ENCODE assay signal across 18 cellular contexts in the genomic region with DNA sequence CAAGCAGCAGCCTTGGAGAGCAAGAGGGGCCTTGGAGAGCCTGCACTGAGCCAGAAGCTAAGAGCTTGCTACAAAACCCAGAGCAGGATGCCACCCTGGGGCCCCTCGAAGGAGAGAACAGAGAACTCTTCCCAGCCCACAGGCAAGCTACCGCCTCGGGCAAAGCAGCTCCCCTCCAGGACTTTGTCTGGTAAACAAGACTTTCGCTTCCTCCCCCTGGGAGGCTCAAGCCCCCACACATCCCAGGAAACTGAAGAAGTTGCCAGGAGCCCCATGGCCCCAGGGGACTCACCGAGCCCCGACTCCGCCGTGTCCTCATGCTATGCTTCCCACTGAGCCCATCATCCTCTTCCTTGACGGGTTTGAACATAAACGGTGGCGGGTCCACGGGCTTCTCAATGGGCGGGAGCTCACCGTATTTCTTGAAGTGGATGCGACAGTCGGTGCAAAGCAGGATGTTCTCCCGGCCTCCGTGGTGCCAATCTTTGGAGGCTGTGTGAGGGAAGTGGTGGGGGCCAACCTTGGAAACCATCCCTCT. TPM values are rescaled to one million over a fixed set of nuclear protein-coding genes. Genes with fewer than 3 reads are reported as not detected.
A peak's percentile ranks its signal among the peaks of the same experiment; 100 is the strongest.
DNase-seq lines count a peak whose midpoint lies in the region; ATAC-seq and TF ChIP-seq lines count a peak whose summit lies in the region.
"Had no signal": no experiment of that assay in that cellular context is flagged by ENCODE, and none has a peak within 500 bp of the region (broad histone marks: within the 10 kb centered on the region; RNA-seq: fewer than 3 reads in every experiment).

No MANE protein-coding gene starts in this region.

- no peak for DNase-seq in activated naive CD8-positive, alpha-beta T cell treated with anti-CD3 and anti-CD28 coated beads for 36 hours
- no peak for DNase-seq in activated naive CD8-positive, alpha-beta T cell treated with anti-CD3 and anti-CD28 coated beads, Interleukin-2, amount 50 U/mL, for 24 hours
- no peak for DNase-seq in heart right ventricle
- DNase-seq in progenitor cell of endocrine pancreas (ENCODE audit: low spot score, unreplicated experiment), result no peak
- DNase-seq in upper lobe of left lung, result no peak
- DNase-seq in stimulated activated CD4-positive, alpha-beta T cell treated with anti-CD3 and anti-CD28 coated beads, Interleukin-12 subunit alpha, Interleukin-12 subunit beta, amount 100 ng/mL, for 4 hours, result no peak
- no peak for DNase-seq in RPMI8226
- no peak for DNase-seq in natural killer cell treated with Interleukin-12 subunit alpha and Interleukin-12 subunit beta and Interleukin-15 and Interleukin-18, amount 100 ng/mL, for 72 hours (ENCODE audit: low spot score)
- DNase-seq: activated CD4-positive, CD25-positive, alpha-beta regulatory T cell treated with anti-CD3 and anti-CD28 coated beads, Interleukin-2, amount 50 U/mL, for 72 hours; CD8-positive, alpha-beta memory T cell; EL; hippocampal formation; Karpas-422; left lung; NCI-H1694 treated with DMSO at 0.1 percent for 48 hours had no signal

- no peak for TF ChIP-seq POLR2A in upper lobe of left lung (IDR thresholded peaks at IDR 0.05)

- H3K9me3 ChIP-seq in heart right ventricle, result no peaks in the 10 kb centered on the region
- H3K9me3 ChIP-seq in upper lobe of left lung, result no peaks in the 10 kb centered on the region
- H3K9me3 ChIP-seq: left lung, neutrophil, Peyer's patch had no signal

- H3K27ac ChIP-seq in heart right ventricle, result peak overlapping the region; percentile 38 to 93 (median 64)
- peak overlapping the region in 3 of 4 donors; percentile 70 to 79 (median 73) for H3K27ac ChIP-seq in upper lobe of left lung
- H3K27ac ChIP-seq: neutrophil had no signal

- peaks cover 15 to 76% (median 58%) of the 10 kb centered on the region in 9 donors for H3K4me1 ChIP-seq in heart right ventricle
- peaks cover 21 to 38% (median 32%) of the 10 kb centered on the region in 4 donors for H3K4me1 ChIP-seq in upper lobe of left lung

- H3K27ac Mint-ChIP-seq in activated naive CD8-positive, alpha-beta T cell treated with anti-CD3 and anti-CD28 coated beads for 36 hours, result peak overlapping the region; percentile 17
- H3K27ac Mint-ChIP-seq in activated naive CD8-positive, alpha-beta T cell treated with anti-CD3 and anti-CD28 coated beads, Interleukin-2, amount 50 U/mL, for 24 hours, result no peak overlapping the region
- peak overlapping the region; percentile 49 for H3K27ac Mint-ChIP-seq in progenitor cell of endocrine pancreas
- H3K27ac Mint-ChIP-seq in natural killer cell treated with Interleukin-12 subunit alpha and Interleukin-12 subunit beta and Interleukin-15 and Interleukin-18, amount 100 ng/mL, for 72 hours, result no peak overlapping the region

- H3K36me3 ChIP-seq in heart right ventricle, result peaks cover 0 to 83% (median 37%) of the 10 kb centered on the region in 9 donors
- H3K36me3 ChIP-seq in upper lobe of left lung, result peaks cover 29 to 74% (median 70%) of the 10 kb centered on the region in 4 donors

- WGBS in heart right ventricle, 2 donors, result 49 to 50% methylated on average over 18 of the region's 18 CpGs
- 50 to 71% methylated on average over 4 to 18 of the region's 18 CpGs for WGBS in upper lobe of left lung, 2 donors

- H3K36me3 Mint-ChIP-seq in activated naive CD8-positive, alpha-beta T cell treated with anti-CD3 and anti-CD28 coated beads for 36 hours, result peaks cover 5% of the 10 kb centered on the region
- peaks cover 8% of the 10 kb centered on the region for H3K36me3 Mint-ChIP-seq in activated naive CD8-positive, alpha-beta T cell treated with anti-CD3 and anti-CD28 coated beads, Interleukin-2, amount 50 U/mL, for 24 hours (ENCODE audit: low read depth)
- H3K36me3 Mint-ChIP-seq in progenitor cell of endocrine pancreas (ENCODE audit: insufficient read depth), result peaks cover 21% of the 10 kb centered on the region
- H3K36me3 Mint-ChIP-seq in natural killer cell treated with Interleukin-12 subunit alpha and Interleukin-12 subunit beta and Interleukin-15 and Interleukin-18, amount 100 ng/mL, for 72 hours, result no peaks in the 10 kb centered on the region

- H3K9me3 Mint-ChIP-seq in activated naive CD8-positive, alpha-beta T cell treated with anti-CD3 and anti-CD28 coated beads for 36 hours, result no peaks in the 10 kb centered on the region
- no peaks in the 10 kb centered on the region for H3K9me3 Mint-ChIP-seq in activated naive CD8-positive, alpha-beta T cell treated with anti-CD3 and anti-CD28 coated beads, Interleukin-2, amount 50 U/mL, for 24 hours
- no peaks in the 10 kb centered on the region for H3K9me3 Mint-ChIP-seq in progenitor cell of endocrine pancreas (ENCODE audit: low read depth)
- H3K9me3 Mint-ChIP-seq in natural killer cell treated with Interleukin-12 subunit alpha and Interleukin-12 subunit beta and Interleukin-15 and Interleukin-18, amount 100 ng/mL, for 72 hours, result no peaks in the 10 kb centered on the region
- H3K9me3 Mint-ChIP-seq: CD8-positive, alpha-beta memory T cell had no signal

- H3K27me3 ChIP-seq in heart right ventricle (no peaks in the 10 kb centered on the region), upper lobe of left lung (no peaks in the 10 kb centered on the region)
- H3K27me3 ChIP-seq: left lung, neutrophil, Peyer's patch had no signal

- no peak for ATAC-seq in activated naive CD8-positive, alpha-beta T cell treated with anti-CD3 and anti-CD28 coated beads, Interleukin-2, amount 50 U/mL, for 24 hours
- peak in 1 of 8 donors; percentile 22 for ATAC-seq in heart right ventricle
- ATAC-seq in upper lobe of left lung (ENCODE audit: low FRiP score in 2 of 2), result no peak
- ATAC-seq in natural killer cell treated with Interleukin-12 subunit alpha and Interleukin-12 subunit beta and Interleukin-15 and Interleukin-18, amount 100 ng/mL, for 72 hours, result no peak
- ATAC-seq: esophagus mucosa had no signal

- H3K4me1 Mint-ChIP-seq in activated naive CD8-positive, alpha-beta T cell treated with anti-CD3 and anti-CD28 coated beads for 36 hours, result peaks cover 5% of the 10 kb centered on the region
- H3K4me1 Mint-ChIP-seq in activated naive CD8-positive, alpha-beta T cell treated with anti-CD3 and anti-CD28 coated beads, Interleukin-2, amount 50 U/mL, for 24 hours, result peaks cover 3% of the 10 kb centered on the region
- H3K4me1 Mint-ChIP-seq in progenitor cell of endocrine pancreas (ENCODE audit: low read depth), result peaks cover 24% of the 10 kb centered on the region
- peaks cover 0 to 2% of the 10 kb centered on the region in 2 donors for H3K4me1 Mint-ChIP-seq in natural killer cell treated with Interleukin-12 subunit alpha and Interleukin-12 subunit beta and Interleukin-15 and Interleukin-18, amount 100 ng/mL, for 72 hours (ENCODE audit: low read depth in 2 of 2)

- H3K4me3 ChIP-seq in heart right ventricle (peak overlapping the region in 2 of 10 donors; percentile 1 to 8), upper lobe of left lung (no peak overlapping the region)
- H3K4me3 ChIP-seq: left lung, Peyer's patch had no signal

- TF ChIP-seq CTCF in heart right ventricle (IDR thresholded peaks at IDR 0.05) (no peak), progenitor cell of endocrine pancreas (IDR thresholded peaks at IDR 0.05; ENCODE audit: unreplicated experiment) (no peak), upper lobe of left lung (IDR thresholded peaks at IDR 0.05) (no peak)

- no peak for TF ChIP-seq EP300 in upper lobe of left lung (IDR thresholded peaks at IDR 0.05)

- H3K4me3 Mint-ChIP-seq in activated naive CD8-positive, alpha-beta T cell treated with anti-CD3 and anti-CD28 coated beads for 36 hours, result no peak overlapping the region
- no peak overlapping the region for H3K4me3 Mint-ChIP-seq in activated naive CD8-positive, alpha-beta T cell treated with anti-CD3 and anti-CD28 coated beads, Interleukin-2, amount 50 U/mL, for 24 hours
- H3K4me3 Mint-ChIP-seq in progenitor cell of endocrine pancreas (ENCODE audit: low read depth), result no peak overlapping the region
- H3K4me3 Mint-ChIP-seq in natural killer cell treated with Interleukin-12 subunit alpha and Interleukin-12 subunit beta and Interleukin-15 and Interleukin-18, amount 100 ng/mL, for 72 hours, result no peak overlapping the region
- H3K4me3 Mint-ChIP-seq: CD8-positive, alpha-beta memory T cell had no signal

- no peaks in the 10 kb centered on the region for H3K27me3 Mint-ChIP-seq in activated naive CD8-positive, alpha-beta T cell treated with anti-CD3 and anti-CD28 coated beads for 36 hours
- no peaks in the 10 kb centered on the region for H3K27me3 Mint-ChIP-seq in activated naive CD8-positive, alpha-beta T cell treated with anti-CD3 and anti-CD28 coated beads, Interleukin-2, amount 50 U/mL, for 24 hours
- H3K27me3 Mint-ChIP-seq in progenitor cell of endocrine pancreas, result no peaks in the 10 kb centered on the region
- no peaks in the 10 kb centered on the region for H3K27me3 Mint-ChIP-seq in natural killer cell treated with Interleukin-12 subunit alpha and Interleukin-12 subunit beta and Interleukin-15 and Interleukin-18, amount 100 ng/mL, for 72 hours

- intact Hi-C loops in heart right ventricle (cut with DNase I), result loop anchor here in 2 of 10 donors (5.0 to 10.0 kb wide), 2 partner anchors 38 to 161 kb away; no protein-coding TSS in a partner anchor

RNA-seq across cellular contexts. Expression of a gene that starts 45.9 kb away (rescaled TPM):
- total RNA-seq in activated naive CD8-positive, alpha-beta T cell treated with anti-CD3 and anti-CD28 coated beads for 36 hours, result under 1 TPM; 0.12 to 0.28 TPM
- 1 to 10 TPM in 7 of 10 donors, under 1 TPM in 3; 0.53 to 2.7 (median 1.5) TPM for total RNA-seq in heart right ventricle
- 1 to 10 TPM; 3.2 to 4.1 TPM for polyA plus RNA-seq in heart right ventricle
- total RNA-seq in progenitor cell of endocrine pancreas, result 0.60 and 0.86 TPM in 2 replicates
- 1 to 10 TPM in 2 of 6 donors, under 1 TPM in 2, not detected in 2; 0.91 to 1.4 (median 1.0) TPM for total RNA-seq in upper lobe of left lung
- total RNA-seq in natural killer cell treated with Interleukin-12 subunit alpha and Interleukin-12 subunit beta and Interleukin-15 and Interleukin-18, amount 100 ng/mL, for 72 hours, result under 1 TPM; 0.22 to 0.26 TPM

Comparison
In these comparisons a context has a peak if more than half of its experiments do, and no peak if none do; other contexts are left out.
1. H3K27ac Mint-ChIP-seq: peak in activated naive CD8-positive, alpha-beta T cell treated with anti-CD3 and anti-CD28 coated beads for 36 hours (single experiment) and progenitor cell of endocrine pancreas (single experiment); none in activated naive CD8-positive, alpha-beta T cell treated with anti-CD3 and anti-CD28 coated beads, Interleukin-2, amount 50 U/mL, for 24 hours (single experiment) and natural killer cell treated with Interleukin-12 subunit alpha and Interleukin-12 subunit beta and Interleukin-15 and Interleukin-18, amount 100 ng/mL, for 72 hours (0 of 2).